ENCODE assay signal across 17 cellular contexts in the genomic region with DNA sequence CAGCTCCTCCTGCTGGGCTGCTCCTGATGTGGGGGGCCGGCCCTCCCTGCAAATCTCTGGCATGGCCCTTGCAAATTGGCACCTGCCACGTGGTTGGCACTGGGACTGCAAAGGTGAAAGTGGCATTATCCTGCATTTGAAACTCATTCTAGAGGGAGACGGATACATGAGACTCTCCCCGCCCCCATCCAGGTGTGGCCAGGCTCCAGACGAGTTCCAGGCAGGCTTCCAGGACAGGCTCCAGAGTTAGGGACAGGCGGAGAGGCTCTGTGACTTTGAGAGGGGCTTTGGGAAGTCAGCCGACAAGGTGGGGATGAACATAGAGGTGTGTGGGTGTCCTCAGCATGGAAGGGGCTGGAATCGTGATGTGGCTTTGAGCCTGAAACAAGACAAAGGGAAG.
DNase-seq lines count a peak whose midpoint lies in the region; ATAC-seq and TF ChIP-seq lines count a peak whose summit lies in the region.
"Had no signal": no experiment of that assay in that cellular context is flagged by ENCODE, and none has a peak within 500 bp of the region (broad histone marks: within the 10 kb centered on the region; RNA-seq: fewer than 3 reads in every experiment).

No MANE protein-coding gene starts in this region.

- H3K27ac Mint-ChIP-seq in CD8-positive, alpha-beta T cell = peak overlapping the region; percentile 19
- peak overlapping the region; percentile 5 for H3K27ac Mint-ChIP-seq in activated naive CD8-positive, alpha-beta T cell treated with anti-CD3 and anti-CD28 coated beads for 36 hours

- no peak for ATAC-seq in CD8-positive, alpha-beta T cell
- ATAC-seq: PC-3 had no signal

- peaks cover 33% of the 10 kb centered on the region for H3K36me3 Mint-ChIP-seq in CD8-positive, alpha-beta T cell
- H3K36me3 Mint-ChIP-seq in activated naive CD8-positive, alpha-beta T cell treated with anti-CD3 and anti-CD28 coated beads for 36 hours = peaks cover 15% of the 10 kb centered on the region
- H3K36me3 Mint-ChIP-seq: CD14-positive monocyte had no signal

- H3K4me3 Mint-ChIP-seq in CD8-positive, alpha-beta T cell = no peak overlapping the region
- no peak overlapping the region for H3K4me3 Mint-ChIP-seq in activated naive CD8-positive, alpha-beta T cell treated with anti-CD3 and anti-CD28 coated beads for 36 hours
- H3K4me3 Mint-ChIP-seq: CD14-positive monocyte, H9 had no signal

- WGBS in transverse colon (ENCODE audit: low coverage in 1 of 2), 2 donors = 72 to 86% methylated on average over 1 to 8 of the region's 8 CpGs

- peaks cover 27% of the 10 kb centered on the region for H3K4me1 ChIP-seq in CD8-positive, alpha-beta T cell (ENCODE audit: insufficient read depth, low read length)
- H3K4me1 ChIP-seq in transverse colon = no peaks in the 10 kb centered on the region
- H3K4me1 ChIP-seq: Caco-2 had no signal

- TF ChIP-seq POLR2A in transverse colon (IDR thresholded peaks at IDR 0.05) = no peak

- TF ChIP-seq EP300 in Ishikawa (IDR thresholded peaks at IDR 0.05; ENCODE audit: borderline replicate concordance) = no peak
- TF ChIP-seq EP300 in transverse colon (IDR thresholded peaks at IDR 0.05; ENCODE audit: low read depth) = no peak

- TF ChIP-seq CTCF in CD8-positive, alpha-beta T cell (IDR thresholded peaks at IDR 0.05) = no peak
- TF ChIP-seq CTCF in transverse colon (IDR thresholded peaks at IDR 0.05) = no peak

- H3K9me3 Mint-ChIP-seq in CD8-positive, alpha-beta T cell = no peaks in the 10 kb centered on the region
- no peaks in the 10 kb centered on the region for H3K9me3 Mint-ChIP-seq in activated naive CD8-positive, alpha-beta T cell treated with anti-CD3 and anti-CD28 coated beads for 36 hours

- H3K9me3 ChIP-seq in CD8-positive, alpha-beta T cell (ENCODE audit: low read length) = no peaks in the 10 kb centered on the region
- no peaks in the 10 kb centered on the region for H3K9me3 ChIP-seq in transverse colon
- H3K9me3 ChIP-seq: Caco-2 had no signal

- no peaks in the 10 kb centered on the region for H3K27me3 ChIP-seq in CD8-positive, alpha-beta T cell (ENCODE audit: insufficient read depth, low read length)
- H3K27me3 ChIP-seq in transverse colon = no peaks in the 10 kb centered on the region

- H3K36me3 ChIP-seq in CD8-positive, alpha-beta T cell (ENCODE audit: insufficient read depth, low read length) = no peaks in the 10 kb centered on the region
- H3K36me3 ChIP-seq in transverse colon = no peaks in the 10 kb centered on the region

- POLR2A ChIA-PET in CD8-positive, alpha-beta T cell (lab: Charles Lee) = no interaction called here

- H3K27ac ChIP-seq in CD8-positive, alpha-beta T cell (ENCODE audit: low read depth, low read length) = no peak overlapping the region
- no peak overlapping the region for H3K27ac ChIP-seq in transverse colon
- H3K27ac ChIP-seq: RWPE1 had no signal

- H3K4me1 Mint-ChIP-seq in CD8-positive, alpha-beta T cell (ENCODE audit: low read depth) = peaks cover 60% of the 10 kb centered on the region
- H3K4me1 Mint-ChIP-seq in activated naive CD8-positive, alpha-beta T cell treated with anti-CD3 and anti-CD28 coated beads for 36 hours = peaks cover 39% of the 10 kb centered on the region
- H3K4me1 Mint-ChIP-seq: CD14-positive monocyte had no signal

- intact Hi-C loops in CD8-positive, alpha-beta T cell (cut with DNase I, micrococcal nuclease) = no loop called here
- intact Hi-C loops in transverse colon (cut with DNase I; ENCODE audit: low total_unique reads) = loop anchor here (10.0 kb wide), 1 partner anchor 1329 kb away; no protein-coding TSS in a partner anchor

- in situ Hi-C loops in transverse colon (cut with MboI; ENCODE audit: low pct_ligation_motif_present in 1 of 4, low pct_unique_long_range_greater_than_20kb in 1 of 4, low sequenced_read_pairs in 3 of 4) = no loop called here

- TF ChIP-seq RAD21 in Ishikawa (IDR thresholded peaks at IDR 0.05; ENCODE audit: low read depth) = no peak

- no peak overlapping the region for H3K4me3 ChIP-seq in CD8-positive, alpha-beta T cell (ENCODE audit: low read depth, low read length)
- no peak overlapping the region for H3K4me3 ChIP-seq in transverse colon

- CTCF ChIA-PET in CD8-positive, alpha-beta T cell (lab: Charles Lee) = interaction anchor here (0.8 kb wide), 1 partner anchor 32 kb away, joined by 3 read pairs; no protein-coding TSS in a partner anchor

- H3K27me3 Mint-ChIP-seq in CD8-positive, alpha-beta T cell (ENCODE audit: low read depth) = no peaks in the 10 kb centered on the region
- H3K27me3 Mint-ChIP-seq in activated naive CD8-positive, alpha-beta T cell treated with anti-CD3 and anti-CD28 coated beads for 36 hours = no peaks in the 10 kb centered on the region

- DNase-seq in CD8-positive, alpha-beta T cell = no peak
- no peak for DNase-seq in activated naive CD8-positive, alpha-beta T cell treated with anti-CD3 and anti-CD28 coated beads for 36 hours
- DNase-seq in mesenteric fat pad (ENCODE audit: low spot score) (peak; percentile 55), NCI-H524 (lab: John Stamatoyannopoulos, UW) (no peak), transverse colon (no peak)
- no peak for DNase-seq in stimulated activated CD4-positive, alpha-beta T cell treated with anti-CD3 and anti-CD28 coated beads, Interleukin-4, amount 100 ng/mL, for 1 hour
- DNase-seq: ACHN, AML-193, Caco-2, DMS153, H9, NCI-H1436, NCI-H2081, PC-3 had no signal

TF ChIP-seq in Ishikawa, 13 proteins besides CTCF, POLR2A, EP300 and RAD21:
- TF ChIP-seq YY1 (IDR thresholded peaks at IDR 0.05; ENCODE audit: low read depth) (no peak), CREB1 (IDR thresholded peaks at IDR 0.05; ENCODE audit: low read depth) (no peak), NFIC (IDR thresholded peaks at IDR 0.05) (no peak), FOXM1 (IDR thresholded peaks at IDR 0.05; ENCODE audit: borderline replicate concordance, low read depth) (no peak)
- TF ChIP-seq, protein P1, sequence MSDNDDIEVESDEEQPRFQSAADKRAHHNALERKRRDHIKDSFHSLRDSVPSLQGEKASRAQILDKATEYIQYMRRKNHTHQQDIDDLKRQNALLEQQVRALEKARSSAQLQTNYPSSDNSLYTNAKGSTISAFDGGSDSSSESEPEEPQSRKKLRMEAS (IDR thresholded peaks at IDR 0.05) = peak; percentile 64
